ENCODE assay signal across 24 cellular contexts in the genomic region with DNA sequence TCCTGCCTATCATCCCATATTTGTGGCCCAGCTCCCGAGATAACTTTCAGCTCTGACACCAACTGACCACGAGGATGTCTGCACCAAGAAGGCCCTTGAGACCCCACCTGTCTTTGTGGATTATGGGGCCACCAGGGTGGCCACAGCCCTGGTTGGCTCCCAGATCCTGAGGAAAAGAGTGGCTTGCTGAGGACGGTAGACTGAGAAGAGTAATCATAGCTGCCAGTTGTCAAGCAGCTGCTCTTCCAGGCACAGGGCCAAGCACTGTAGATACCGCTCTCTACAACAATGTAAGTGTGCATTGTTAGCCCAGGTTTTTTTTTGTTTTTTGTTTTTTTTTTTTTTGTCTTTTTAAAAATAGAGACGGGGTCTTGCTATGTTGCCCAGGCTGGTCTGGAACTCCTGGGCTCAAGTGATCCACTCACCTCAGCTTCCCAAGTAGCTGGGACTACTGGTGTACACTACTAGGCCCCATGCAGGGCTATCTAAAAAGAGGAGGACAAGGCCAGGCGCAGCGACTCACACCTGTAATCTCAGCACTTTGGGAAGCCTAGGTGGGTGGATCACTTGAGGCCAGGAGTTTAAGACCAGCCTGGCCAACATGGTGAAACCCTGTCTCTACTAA. TPM values are rescaled to one million over a fixed set of nuclear protein-coding genes. Genes with fewer than 3 reads are reported as not detected.
DNase-seq lines count a peak whose midpoint lies in the region; ATAC-seq and TF ChIP-seq lines count a peak whose summit lies in the region.
"Had no signal": no experiment of that assay in that cellular context is flagged by ENCODE, and none has a peak within 500 bp of the region (broad histone marks: within the 10 kb centered on the region; RNA-seq: fewer than 3 reads in every experiment).

No MANE protein-coding gene starts in this region.

- H3K4me1 Mint-ChIP-seq in natural killer cell (peaks cover 12 to 29% of the 10 kb centered on the region in 2 donors), Calu3 (ENCODE audit: low read depth, unreplicated experiment) (peaks cover 13% of the 10 kb centered on the region)
- peaks cover 19 to 27% of the 10 kb centered on the region in 2 donors for H3K4me1 Mint-ChIP-seq in natural killer cell treated with Interleukin-12 subunit alpha and Interleukin-12 subunit beta and Interleukin-15 and Interleukin-18, amount 100 ng/mL, for 72 hours (ENCODE audit: low read depth in 2 of 2)

- H3K9me3 Mint-ChIP-seq in natural killer cell (no peaks in the 10 kb centered on the region), Calu3 (ENCODE audit: low read depth, unreplicated experiment) (no peaks in the 10 kb centered on the region)
- H3K9me3 Mint-ChIP-seq in natural killer cell treated with Interleukin-12 subunit alpha and Interleukin-12 subunit beta and Interleukin-15 and Interleukin-18, amount 100 ng/mL, for 72 hours: no peaks in the 10 kb centered on the region
- H3K9me3 Mint-ChIP-seq: activated naive CD4-positive, alpha-beta T cell treated with anti-CD3 and anti-CD28 coated beads, Interleukin-2, amount 50 U/mL, for 24 hours; CD14-positive monocyte; central memory CD8-positive, alpha-beta T cell; T-cell had no signal

- H3K9me3 ChIP-seq in mesenchymal stem cell (ENCODE audit: control insufficient read depth, low read length): no peaks in the 10 kb centered on the region
- H3K9me3 ChIP-seq: sigmoid colon had no signal

- BruUV-seq in Calu3 (replicated peaks; lab: Mats Ljungman, UMichigan): no TSS peak

- H4K91ac ChIP-seq in mesenchymal stem cell (ENCODE audit: low read length): no peak overlapping the region

- H2BK5ac ChIP-seq in mesenchymal stem cell (ENCODE audit: low read depth, low read length, poor library complexity, severe bottlenecking): no peak overlapping the region

- H3K27ac ChIP-seq in mesenchymal stem cell (ENCODE audit: low read length, poor library complexity, severe bottlenecking): no peak overlapping the region
- H3K27ac ChIP-seq: epithelial cell of prostate, foreskin keratinocyte, sigmoid colon had no signal

- no peak overlapping the region for H3K23ac ChIP-seq in mesenchymal stem cell (ENCODE audit: low read length in 2 of 2)

- peaks cover 29% of the 10 kb centered on the region for H3K79me1 ChIP-seq in mesenchymal stem cell (replicated peaks; ENCODE audit: low read length, poor library complexity, severe bottlenecking)

- 98% methylated on average over 7 of the region's 7 CpGs for WGBS in mesenchymal stem cell

- no peak overlapping the region for H3K4ac ChIP-seq in mesenchymal stem cell (ENCODE audit: low read depth in 1 of 2, low read length in 2 of 2)

- H3K4me3 Mint-ChIP-seq in natural killer cell (peak overlapping the region; percentile 17), Calu3 (ENCODE audit: low read depth, unreplicated experiment) (no peak overlapping the region)
- no peak overlapping the region for H3K4me3 Mint-ChIP-seq in natural killer cell treated with Interleukin-12 subunit alpha and Interleukin-12 subunit beta and Interleukin-15 and Interleukin-18, amount 100 ng/mL, for 72 hours
- H3K4me3 Mint-ChIP-seq: CD14-positive monocyte had no signal

- ATAC-seq in natural killer cell: no peak
- no peak for ATAC-seq in natural killer cell treated with Interleukin-12 subunit alpha and Interleukin-12 subunit beta and Interleukin-15 and Interleukin-18, amount 100 ng/mL, for 72 hours
- ATAC-seq in GM18868 (IDR thresholded peaks at IDR 0.05; ENCODE audit: unreplicated experiment): no peak
- ATAC-seq: foreskin keratinocyte, left lobe of liver, T-cell had no signal

- no peak overlapping the region for H3K18ac ChIP-seq in mesenchymal stem cell (ENCODE audit: low read depth in 1 of 2, low read length in 2 of 2)

- H3K9ac ChIP-seq in mesenchymal stem cell (ENCODE audit: low read length): no peak overlapping the region

- H3K27me3 ChIP-seq in mesenchymal stem cell (ENCODE audit: control insufficient read depth in 1 of 2, insufficient read depth in 1 of 2, low read length in 2 of 2): no peaks in the 10 kb centered on the region
- H3K27me3 ChIP-seq: foreskin keratinocyte, sigmoid colon had no signal

- H3K27ac Mint-ChIP-seq in natural killer cell: no peak overlapping the region
- no peak overlapping the region for H3K27ac Mint-ChIP-seq in natural killer cell treated with Interleukin-12 subunit alpha and Interleukin-12 subunit beta and Interleukin-15 and Interleukin-18, amount 100 ng/mL, for 72 hours
- H3K27ac Mint-ChIP-seq in Calu3 (ENCODE audit: unreplicated experiment): no peak overlapping the region

- DNase-seq in natural killer cell (no peak), NCI-H345 (lab: John Stamatoyannopoulos, UW) (peak; percentile 57), erythroblast (lab: John Stamatoyannopoulos, UW) (peak; percentile 36 to 68), mesenchymal stem cell (no peak), Calu3 (no peak)
- no peak for DNase-seq in natural killer cell treated with Interleukin-12 subunit alpha and Interleukin-12 subunit beta and Interleukin-15 and Interleukin-18, amount 100 ng/mL, for 72 hours (ENCODE audit: low spot score)
- no peak for DNase-seq in activated naive CD4-positive, alpha-beta T cell treated with Interleukin-2 at 50 U/mL for 16 hours
- DNase-seq: ACHN; activated CD8-positive, alpha-beta memory T cell treated with anti-CD3 and anti-CD28 coated beads for 24 hours; activated T-cell treated with anti-CD3 and anti-CD28 coated beads, Interleukin-2, amount 50 U/mL, for 48 hours; DMS79; foreskin keratinocyte; midbrain; NCI-H82; sigmoid colon; T-cell had no signal

- H3K14ac ChIP-seq in mesenchymal stem cell (ENCODE audit: low read length in 2 of 2): no peak overlapping the region

- no peak overlapping the region for H4K8ac ChIP-seq in mesenchymal stem cell (ENCODE audit: low read length)

- H3K4me3 ChIP-seq in mesenchymal stem cell (ENCODE audit: insufficient read depth in 1 of 2, low read depth in 1 of 2, low read length in 2 of 2): no peak overlapping the region
- H3K4me3 ChIP-seq: sigmoid colon had no signal

- no peak for TF ChIP-seq CTCF in natural killer cell (IDR thresholded peaks at IDR 0.05)
- no peak for TF ChIP-seq CTCF in Calu3 (IDR thresholded peaks at IDR 0.05; ENCODE audit: unreplicated experiment)

- H3K4me1 ChIP-seq in mesenchymal stem cell (ENCODE audit: control insufficient read depth, insufficient read depth, low read depth, low read length): peaks cover 6% of the 10 kb centered on the region

- TF ChIP-seq POLR2A in erythroblast (IDR thresholded peaks at IDR 0.05; ENCODE audit: low read length): no peak

- H2AFZ ChIP-seq in mesenchymal stem cell (ENCODE audit: low read depth, low read length): no peak overlapping the region

- no peak overlapping the region for H2BK12ac ChIP-seq in mesenchymal stem cell (ENCODE audit: low read length in 2 of 2)

- H2BK120ac ChIP-seq in mesenchymal stem cell (ENCODE audit: low read depth, low read length): no peak overlapping the region

- H2AK5ac ChIP-seq in mesenchymal stem cell (ENCODE audit: low read length, severe bottlenecking): no peak overlapping the region

- CTCF ChIA-PET in Calu3 (lab: Charles Lee): interaction anchor here (0.7 to 0.9 kb wide), 3 partner anchors 9 to 15 kb away, joined by 3 to 5 read pairs (median 3); no protein-coding TSS in a partner anchor

- H2BK15ac ChIP-seq in mesenchymal stem cell (ENCODE audit: low read depth, poor library complexity, severe bottlenecking): no peak overlapping the region

- H3K36me3 ChIP-seq in mesenchymal stem cell (ENCODE audit: control insufficient read depth in 1 of 2, insufficient read depth in 2 of 2, low read depth in 1 of 2, low read length in 2 of 2): peaks cover 38 to 49% of the 10 kb centered on the region in 2 experiments

- H3K4me2 ChIP-seq in mesenchymal stem cell (ENCODE audit: low read length, poor library complexity, severe bottlenecking): no peak overlapping the region

- no peaks in the 10 kb centered on the region for H3K27me3 Mint-ChIP-seq in natural killer cell (ENCODE audit: low read depth in 2 of 2)
- no peaks in the 10 kb centered on the region for H3K27me3 Mint-ChIP-seq in natural killer cell treated with Interleukin-12 subunit alpha and Interleukin-12 subunit beta and Interleukin-15 and Interleukin-18, amount 100 ng/mL, for 72 hours
- no peaks in the 10 kb centered on the region for H3K27me3 Mint-ChIP-seq in Calu3 (ENCODE audit: unreplicated experiment)
- H3K27me3 Mint-ChIP-seq: activated naive CD4-positive, alpha-beta T cell treated with anti-CD3 and anti-CD28 coated beads, Interleukin-2, amount 50 U/mL, for 24 hours; central memory CD8-positive, alpha-beta T cell; progenitor cell of endocrine pancreas; T-cell had no signal

- intact Hi-C loops in natural killer cell (cut with micrococcal nuclease) (loop anchor here (5.0 kb wide), 2 partner anchors 35 to 1405 kb away; no protein-coding TSS in a partner anchor), Calu3 (cut with micrococcal nuclease; ENCODE audit: unreplicated experiment) (no loop called here)

- H3K36me3 Mint-ChIP-seq in natural killer cell (no peaks in the 10 kb centered on the region), Calu3 (ENCODE audit: insufficient read depth, unreplicated experiment) (peaks cover 76% of the 10 kb centered on the region)
- H3K36me3 Mint-ChIP-seq in natural killer cell treated with Interleukin-12 subunit alpha and Interleukin-12 subunit beta and Interleukin-15 and Interleukin-18, amount 100 ng/mL, for 72 hours: no peaks in the 10 kb centered on the region
- H3K36me3 Mint-ChIP-seq: activated naive CD4-positive, alpha-beta T cell treated with anti-CD3 and anti-CD28 coated beads, Interleukin-2, amount 50 U/mL, for 24 hours; T-cell had no signal

RNA-seq across cellular contexts. Expression of gene ZNF205, which starts 9.6 kb away (rescaled TPM):
- total RNA-seq in natural killer cell (under 1 TPM in 1 of 3 donors, not detected in 2; 0.16 TPM), Calu3 (2022) (17.2 and 17.7 TPM in 2 replicates)
- not detected for total RNA-seq in natural killer cell treated with Interleukin-12 subunit alpha and Interleukin-12 subunit beta and Interleukin-15 and Interleukin-18, amount 100 ng/mL, for 72 hours
- polyA plus RNA-seq in mesenchymal stem cell (2013, experiment 1 of 2): 8.4 TPM
- polyA plus RNA-seq in mesenchymal stem cell (2013, experiment 2 of 2): 8.1 TPM

RNA-seq across cellular contexts. Expression of gene ZNF213, which starts 12.9 kb away (rescaled TPM):
- total RNA-seq in natural killer cell: 1 to 10 TPM; 4.8 to 6.8 (median 5.1) TPM
- 10 to 100 TPM in 1 of 2 donors, 1 to 10 TPM in 1; 8.5 to 11.6 TPM for total RNA-seq in natural killer cell treated with Interleukin-12 subunit alpha and Interleukin-12 subunit beta and Interleukin-15 and Interleukin-18, amount 100 ng/mL, for 72 hours
- polyA plus RNA-seq in mesenchymal stem cell (2013, experiment 1 of 2): 6.1 TPM
- polyA plus RNA-seq in mesenchymal stem cell (2013, experiment 2 of 2): 5.7 TPM
- 9.8 and 11.8 TPM in 2 replicates for total RNA-seq in Calu3 (2022)

RNA-seq across cellular contexts. Expression of gene ZSCAN10, which starts 22.9 kb away (rescaled TPM):
- total RNA-seq in natural killer cell (under 1 TPM; 0.65 to 0.96 (median 0.77) TPM), Calu3 (2022) (not detected in 2 replicates)
- under 1 TPM in 1 of 2 donors, not detected in 1; 0.22 TPM for total RNA-seq in natural killer cell treated with Interleukin-12 subunit alpha and Interleukin-12 subunit beta and Interleukin-15 and Interleukin-18, amount 100 ng/mL, for 72 hours
- not detected for polyA plus RNA-seq in mesenchymal stem cell (2013, experiment 1 of 2)
- not detected for polyA plus RNA-seq in mesenchymal stem cell (2013, experiment 2 of 2)
- total RNA-seq: foreskin keratinocyte, sigmoid colon, ureter had no signal
- polyA plus RNA-seq: CD14-positive monocyte, foreskin keratinocyte, sigmoid colon had no signal

RNA-seq across cellular contexts. Expression of gene IL32, which starts 56.5 kb away (rescaled TPM):
- total RNA-seq in natural killer cell (100 to 1,000 TPM; 305 to 562 (median 319) TPM), Calu3 (2022) (81.8 and 89.0 TPM in 2 replicates)
- total RNA-seq in natural killer cell treated with Interleukin-12 subunit alpha and Interleukin-12 subunit beta and Interleukin-15 and Interleukin-18, amount 100 ng/mL, for 72 hours: 1,000 to 10,000 TPM in 1 of 2 donors, 100 to 1,000 TPM in 1; 678 to 1,235 TPM
- polyA plus RNA-seq in mesenchymal stem cell (2013, experiment 1 of 2): 5.7 TPM
- 5.9 TPM for polyA plus RNA-seq in mesenchymal stem cell (2013, experiment 2 of 2)

Comparison
In these comparisons a context has a peak if more than half of its experiments do, and no peak if none do; other contexts are left out.
1. DNase-seq: peak in NCI-H345 (single experiment) and erythroblast (2 of 2); none in natural killer cell (single experiment), natural killer cell treated with Interleukin-12 subunit alpha and Interleukin-12 subunit beta and Interleukin-15 and Interleukin-18, amount 100 ng/mL, for 72 hours (single experiment), mesenchymal stem cell (single experiment), activated naive CD4-positive, alpha-beta T cell treated with Interleukin-2 at 50 U/mL for 16 hours (single experiment) and Calu3 (single experiment).
2. RNA of gene ZNF205, which starts 9.6 kb away (total RNA-seq): 17.2 to 17.7 TPM in Calu3; 0.16 TPM in natural killer cell and not detected in natural killer cell treated with Interleukin-12 subunit alpha and Interleukin-12 subunit beta and Interleukin-15 and Interleukin-18, amount 100 ng/mL, for 72 hours; every median in the first group is over 10 times any median in the second.